Comparison of ENCODE assay signal across 18 cellular contexts in genomic region chr4:56698329-56698728, GRCh38. TPM values are rescaled to one million over a fixed set of nuclear protein-coding genes. Genes with fewer than 3 reads are reported as not detected.
DNase-seq lines count a peak whose midpoint lies in the region; ATAC-seq, FAIRE-seq and TF ChIP-seq lines count a peak whose summit lies in the region.
"Had no signal": no experiment of that assay in that cellular context is flagged by ENCODE, and none has a peak within 500 bp of the region (broad histone marks: within the 10 kb centered on the region; RNA-seq: fewer than 3 reads in every experiment).

No MANE protein-coding gene starts in this region.

- no peaks in the 10 kb centered on the region for H3K36me3 ChIP-seq in osteoblast (ENCODE audit: insufficient read depth, low read length)
- H3K36me3 ChIP-seq: BE2C, esophagus muscularis mucosa, HAP-1, tibial nerve had no signal

- no peaks in the 10 kb centered on the region for H4K20me1 ChIP-seq in osteoblast (ENCODE audit: insufficient read depth, low read length)

- no peaks in the 10 kb centered on the region for H3K4me1 ChIP-seq in osteoblast (ENCODE audit: insufficient read depth, low read length)
- H3K4me1 ChIP-seq: BE2C, esophagus muscularis mucosa, HAP-1, tibial nerve had no signal

- no peak overlapping the region for H3K4me2 ChIP-seq in osteoblast (ENCODE audit: insufficient read depth, low read length)

- H3K27ac ChIP-seq in osteoblast (ENCODE audit: low read depth, low read length), result no peak overlapping the region
- H3K27ac ChIP-seq: esophagus muscularis mucosa, tibial nerve had no signal

- no peaks in the 10 kb centered on the region for H3K27me3 ChIP-seq in osteoblast (ENCODE audit: insufficient read depth, low read length)
- H3K27me3 ChIP-seq: BE2C, esophagus muscularis mucosa, tibial nerve had no signal

- H2AFZ ChIP-seq in osteoblast (ENCODE audit: low read length), result no peak overlapping the region

- ATAC-seq in HG03432 (IDR thresholded peaks at IDR 0.05; ENCODE audit: unreplicated experiment), result no peak
- ATAC-seq: activated T-cell treated with anti-CD3 and anti-CD28 coated beads, Interleukin-2, amount 50 U/mL, for 72 hours had no signal

- H3K9me3 ChIP-seq in osteoblast (ENCODE audit: low read depth, low read length), result no peaks in the 10 kb centered on the region
- H3K9me3 ChIP-seq: BE2C, esophagus muscularis mucosa, HAP-1, tibial nerve had no signal

- FAIRE-seq in GM19239 (lab: Jason Lieb, UNC), result no peak

- no peaks in the 10 kb centered on the region for H3K79me2 ChIP-seq in osteoblast (ENCODE audit: insufficient read depth, low read length)

- TF ChIP-seq CTCF in epithelial cell of esophagus (IDR thresholded peaks at IDR 0.05; ENCODE audit: insufficient read depth, low read depth, low read length, missing control alignments), result no peak
- TF ChIP-seq CTCF in osteoblast (IDR thresholded peaks at IDR 0.05; ENCODE audit: extremely low read depth, low read depth, low read length), result no peak

- no peak overlapping the region for H3K4me3 ChIP-seq in epithelial cell of esophagus (ENCODE audit: low read length)
- no peak overlapping the region for H3K4me3 ChIP-seq in osteoblast (ENCODE audit: insufficient read depth, low read length)
- H3K4me3 ChIP-seq: esophagus muscularis mucosa, HAP-1, tibial nerve had no signal

- DNase-seq in DMS53 (lab: John Stamatoyannopoulos, UW) (peak; percentile 63), NCI-H2029 treated with DMSO at 0.1 percent for 48 hours (lab: John Stamatoyannopoulos, UW) (peak; percentile 39), epithelial cell of esophagus (ENCODE audit: low read depth) (peak; percentile 72), osteoblast (ENCODE audit: insufficient read length, low spot score, missing footprints) (peak; percentile 56), GM19239 (ENCODE audit: insufficient read length, low spot score) (no peak), COR-L47 (lab: John Stamatoyannopoulos, UW) (no peak)
- DNase-seq in activated T-cell treated with anti-CD3 and anti-CD28 coated beads, Interleukin-2, amount 50 U/mL, for 48 hours, result no peak
- DNase-seq: activated CD4-positive, alpha-beta T cell treated with anti-CD3 and anti-CD28 coated beads, Interleukin-2, amount 10 ng/mL, durations not matched to agents 7 days and 5 days; activated T-cell treated with anti-CD3 and anti-CD28 coated beads, Interleukin-2, amount 50 U/mL, for 72 hours; BE2C; KG1; NCI-H1105; NCI-H345 had no signal

RNA-seq across cellular contexts. Expression of gene HOPX, which starts 17.2 kb away (rescaled TPM):
- 0.29 and 0.36 TPM in 2 replicates for total RNA-seq in osteoblast
- total RNA-seq: neural crest cell had no signal

Comparison
In these comparisons a context has a peak if more than half of its experiments do, and no peak if none do; other contexts are left out.
1. DNase-seq: peak in DMS53 (single experiment), NCI-H2029 treated with DMSO at 0.1 percent for 48 hours (single experiment), epithelial cell of esophagus (single experiment) and osteoblast (single experiment); none in GM19239 (single experiment), COR-L47 (single experiment) and activated T-cell treated with anti-CD3 and anti-CD28 coated beads, Interleukin-2, amount 50 U/mL, for 48 hours (0 of 2).